ENCODE assay signal across 11 cellular contexts in genomic region chr2:59399126-59399525, GRCh38.
"Had no signal": no experiment of that assay in that cellular context is flagged by ENCODE, and none has a peak within 500 bp of the region (broad histone marks: within the 10 kb centered on the region; RNA-seq: fewer than 3 reads in every experiment).

No MANE protein-coding gene starts in this region.

- H3K9me3 ChIP-seq: HAP-1 had no signal

- H3K9ac ChIP-seq: GM23248 had no signal

- H3K4me2 ChIP-seq: GM23338 had no signal

- FAIRE-seq: H1, H54 had no signal

- H3K36me3 ChIP-seq: HAP-1 had no signal

- ATAC-seq: GM23338, HCT116 had no signal

- H3K4me3 ChIP-seq: GM23248, GM23338, HAP-1 had no signal

- DNase-seq: GM23248, GOT3, H7, H9, HCEC 1CT, HFFc6 had no signal

- H2AFZ ChIP-seq: GM23248, GM23338 had no signal

- H3K27ac ChIP-seq: GM23248 had no signal

- H3K4me1 ChIP-seq: HAP-1 had no signal
